1 cellular context compared by ENCODE assay signal in genomic region chr3:24088782-24089181, GRCh38.
TF ChIP-seq lines count a peak whose summit lies in the region.

No MANE protein-coding gene starts in this region.

TF ChIP-seq in Ishikawa, 13 proteins besides CTCF, POLR2A, EP300 and RAD21 (continued from another document):
- TF ChIP-seq REST (IDR thresholded peaks at IDR 0.05; ENCODE audit: low read depth) (no peak), FOXM1 (IDR thresholded peaks at IDR 0.05; ENCODE audit: borderline replicate concordance, low read depth) (no peak), CREB1 (IDR thresholded peaks at IDR 0.05; ENCODE audit: low read depth) (no peak)
